23 cellular contexts compared by ENCODE assay signal in the genomic region with DNA sequence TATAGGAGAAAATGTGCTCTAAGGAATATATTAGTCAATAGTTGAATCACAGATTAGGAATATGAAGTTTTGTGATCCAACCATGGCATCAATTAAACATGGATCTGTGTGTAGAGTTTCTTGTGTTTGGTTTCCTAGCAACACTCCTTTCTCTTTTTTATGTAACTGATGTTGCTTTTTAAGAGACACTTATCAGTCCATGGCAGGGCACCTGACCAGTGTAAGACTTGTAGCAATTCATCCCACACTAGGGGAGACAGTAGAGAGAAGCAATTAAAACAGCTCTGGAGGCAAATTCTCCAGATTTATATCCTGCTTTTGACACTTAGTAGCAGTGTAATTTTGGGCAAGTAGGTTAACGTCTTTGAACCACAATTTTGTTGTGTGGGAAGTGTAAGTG.
"Had no signal": no experiment of that assay in that cellular context is flagged by ENCODE, and none has a peak within 500 bp of the region (broad histone marks: within the 10 kb centered on the region; RNA-seq: fewer than 3 reads in every experiment).

No MANE protein-coding gene starts in this region.

- FAIRE-seq: endometrium, keratinocyte, pancreas had no signal

- ATAC-seq: effector memory CD8-positive, alpha-beta T cell; left lobe of liver; mucosa of descending colon; natural killer cell treated with Interleukin-12 subunit alpha and Interleukin-12 subunit beta and Interleukin-15 and Interleukin-18, amount 100 ng/mL, for 72 hours; pancreas; sciatic nerve; stimulated activated naive CD8-positive, alpha-beta T cell treated with anti-CD3 and anti-CD28 coated beads, Interleukin-15, amount 100 ng/mL, for 72 hours; upper lobe of right lung had no signal

- DNase-seq: cortex of kidney; effector memory CD8-positive, alpha-beta T cell; mesenchymal stem cell; mucosa of descending colon; naive B cell; pancreas; stimulated activated CD4-positive, alpha-beta T cell treated with anti-CD3 and anti-CD28 coated beads, Interleukin-12 subunit alpha, Interleukin-12 subunit beta, amount 100 ng/mL, for 4 hours; stimulated activated CD4-positive, alpha-beta T cell treated with anti-CD3 and anti-CD28 coated beads, Interleukin-1b, Interleukin-23, amount 100 ng/mL, for 48 hours; stimulated activated CD4-positive, alpha-beta T cell treated with anti-CD3 and anti-CD28 coated beads, Interleukin-4, amount 100 ng/mL, for 1 hour; stimulated activated CD8-positive, alpha-beta memory T cell treated with anti-CD3 and anti-CD28 coated beads, Interleukin-4, amount 100 ng/mL, for 48 hours; stimulated activated naive CD4-positive, alpha-beta T cell; stimulated activated naive CD8-positive, alpha-beta T cell treated with anti-CD3 and anti-CD28 coated beads, Interleukin-15, amount 100 ng/mL, for 72 hours; transverse colon; upper lobe of right lung; uterus had no signal

- H3K36me3 ChIP-seq: neutrophil, pancreas, suprapubic skin, transverse colon, upper lobe of right lung, uterus had no signal

- H3K4me3 ChIP-seq: mucosa of descending colon, pancreas, smooth muscle cell, suprapubic skin, transverse colon, upper lobe of right lung, uterus had no signal

- H3K27me3 ChIP-seq: neutrophil, pancreas, suprapubic skin, transverse colon, upper lobe of right lung, uterus had no signal
